34 cellular contexts compared by ENCODE assay signal in genomic region chr6:126140015-126140414, GRCh38.
DNase-seq lines count a peak whose midpoint lies in the region; ATAC-seq, FAIRE-seq and TF ChIP-seq lines count a peak whose summit lies in the region.
"Had no signal": no experiment of that assay in that cellular context is flagged by ENCODE, and none has a peak within 500 bp of the region (broad histone marks: within the 10 kb centered on the region; RNA-seq: fewer than 3 reads in every experiment).

No MANE protein-coding gene starts in this region.

- in situ Hi-C loops in GM23248 (cut with MboI), result no loop called here
- in situ Hi-C loops in K562 (cut with MboI), result no loop called here

- POLR2A ChIA-PET in K562 (lab: Yijun Ruan, JAX), result no interaction called here

- intact Hi-C loops in K562 (cut with micrococcal nuclease) (no loop called here), pancreas (cut with DNase I) (no loop called here)

- H2AFZ ChIP-seq in GM23248 (no peak overlapping the region), K562 (ENCODE audit: low read depth, low read length) (no peak overlapping the region)

- peaks cover 9% of the 10 kb centered on the region in 2 donors for H3K9me3 Mint-ChIP-seq in stimulated activated naive CD8-positive, alpha-beta T cell treated with anti-CD3 and anti-CD28 coated beads, Interleukin-15, amount 100 ng/mL, for 72 hours

- H3K9me2 ChIP-seq in GM23248 (ENCODE audit: insufficient read depth), result no peaks in the 10 kb centered on the region

- DNase-seq in GM23248 (peak; percentile 6), K562 (ENCODE audit: extremely low read depth in 1 of 4, low spot score in 3 of 4) (no peak), pancreas (no peak), D341Med (ENCODE audit: low spot score) (no peak)
- DNase-seq in stimulated activated naive CD8-positive, alpha-beta T cell treated with anti-CD3 and anti-CD28 coated beads, Interleukin-15, amount 100 ng/mL, for 72 hours, result no peak
- DNase-seq: 8988T; ACHN; AML-193; BE2C; C1 segment of cervical spinal cord; Caco-2; Calu3; CD4-positive, alpha-beta memory T cell; CD4-positive, alpha-beta T cell; CD4-positive, CD25-positive, alpha-beta regulatory T cell; CD8-positive, alpha-beta memory T cell; CD8-positive, alpha-beta T cell; COR-L47; DMS 273 treated with DMSO at 0.1 percent for 48 hours; DMS153; DMS53; DMS79; DMS79 treated with DMSO at 0.1 percent for 48 hours; DND-41; EL had no signal

- H3K27me3 ChIP-seq in GM23248 (replicated peaks; ENCODE audit: insufficient read depth), result no peaks in the 10 kb centered on the region
- H3K27me3 ChIP-seq in K562 (ENCODE audit: control insufficient read depth in 2 of 2, insufficient read depth in 2 of 2, low read length in 2 of 2), result no peaks in the 10 kb centered on the region
- no peaks in the 10 kb centered on the region for H3K27me3 ChIP-seq in pancreas
- H3K27me3 ChIP-seq: BE2C; BLaER1; BLaER1 treated with 17β-estradiol and CSF1 and Interleukin-3, amounts not matched to agents 10 nM and 100 nM had no signal

- H3K4me3 ChIP-seq in GM23248, result no peak overlapping the region
- H3K4me3 ChIP-seq in K562, result no peak overlapping the region
- H3K4me3 ChIP-seq in pancreas, result no peak overlapping the region
- H3K4me3 ChIP-seq: A549; BLaER1; BLaER1 treated with 17β-estradiol and CSF1 and Interleukin-3, amounts not matched to agents 10 nM and 100 nM had no signal

- no peak overlapping the region for H3K27ac Mint-ChIP-seq in stimulated activated naive CD8-positive, alpha-beta T cell treated with anti-CD3 and anti-CD28 coated beads, Interleukin-15, amount 100 ng/mL, for 72 hours
- H3K27ac Mint-ChIP-seq: B cell; CD14-positive monocyte; CD4-positive, alpha-beta memory T cell; CD4-positive, alpha-beta T cell; CD4-positive, CD25-positive, alpha-beta regulatory T cell; CD8-positive, alpha-beta memory T cell; CD8-positive, alpha-beta T cell had no signal

- CTCF ChIA-PET in K562 (lab: Yijun Ruan, JAX; ENCODE audit: low intra/inter-chr PET ratio), result no interaction called here

- H3K4me1 ChIP-seq in GM23248 (ENCODE audit: insufficient read depth) (no peaks in the 10 kb centered on the region), K562 (replicated peaks in 1 of 2; ENCODE audit: control insufficient read depth in 2 of 2, insufficient read depth in 2 of 2, low read length in 2 of 2) (no peaks in the 10 kb centered on the region), pancreas (no peaks in the 10 kb centered on the region)
- H3K4me1 ChIP-seq: BE2C, BLaER1, Caco-2 had no signal

- no peak for TF ChIP-seq CTCF in K562 (IDR thresholded peaks at IDR 0.05 in 2 of 3, conservative IDR thresholded peaks at IDR 0.05 in 1 of 3; ENCODE audit: insufficient read depth in 2 of 3, low read depth in 1 of 3, low read length in 3 of 3)
- TF ChIP-seq CTCF in pancreas (IDR thresholded peaks at IDR 0.05), result no peak

- no peak for TF ChIP-seq RAD21 in K562 (CRISPR knock-in tag; conservative IDR thresholded peaks at IDR 0.05 in 1 of 2, IDR thresholded peaks at IDR 0.05 in 1 of 2)

- no peaks in the 10 kb centered on the region for H3K36me3 ChIP-seq in GM23248 (ENCODE audit: low read depth)
- H3K36me3 ChIP-seq in K562 (ENCODE audit: control insufficient read depth, insufficient read depth, low read length), result no peaks in the 10 kb centered on the region
- no peaks in the 10 kb centered on the region for H3K36me3 ChIP-seq in pancreas
- H3K36me3 ChIP-seq: BLaER1; BLaER1 treated with 17β-estradiol and CSF1 and Interleukin-3, amounts not matched to agents 10 nM and 100 nM had no signal

- no peak overlapping the region for H3K4me3 Mint-ChIP-seq in stimulated activated naive CD8-positive, alpha-beta T cell treated with anti-CD3 and anti-CD28 coated beads, Interleukin-15, amount 100 ng/mL, for 72 hours
- H3K4me3 Mint-ChIP-seq: B cell; CD14-positive monocyte; CD4-positive, alpha-beta memory T cell; CD4-positive, alpha-beta T cell; CD4-positive, CD25-positive, alpha-beta regulatory T cell; CD8-positive, alpha-beta memory T cell; CD8-positive, alpha-beta T cell had no signal

- H3K27me3 Mint-ChIP-seq in stimulated activated naive CD8-positive, alpha-beta T cell treated with anti-CD3 and anti-CD28 coated beads, Interleukin-15, amount 100 ng/mL, for 72 hours, result no peaks in the 10 kb centered on the region
- H3K27me3 Mint-ChIP-seq: B cell; CD4-positive, alpha-beta T cell; CD4-positive, CD25-positive, alpha-beta regulatory T cell; CD8-positive, alpha-beta memory T cell had no signal

- H3K9ac ChIP-seq in GM23248, result no peak overlapping the region
- no peak overlapping the region for H3K9ac ChIP-seq in K562 (ENCODE audit: insufficient read depth in 1 of 2, low read depth in 2 of 2, low read length in 2 of 2)
- H3K9ac ChIP-seq: BLaER1; BLaER1 treated with 17β-estradiol and CSF1 and Interleukin-3, amounts not matched to agents 10 nM and 100 nM had no signal

- no peak overlapping the region for H3K4me2 ChIP-seq in GM23248 (ENCODE audit: unreplicated experiment)
- no peak overlapping the region for H3K4me2 ChIP-seq in K562 (ENCODE audit: insufficient read depth, low read length)
- H3K4me2 ChIP-seq: A549; BLaER1; BLaER1 treated with 17β-estradiol and CSF1 and Interleukin-3, amounts not matched to agents 10 nM and 100 nM had no signal

- H3K27ac ChIP-seq in GM23248, result no peak overlapping the region
- no peak overlapping the region for H3K27ac ChIP-seq in K562 (ENCODE audit: extremely low read depth, low read depth, low read length)
- no peak overlapping the region for H3K27ac ChIP-seq in pancreas
- H3K27ac ChIP-seq: 22Rv1; A549; BLaER1; BLaER1 treated with 17β-estradiol and CSF1 and Interleukin-3, amounts not matched to agents 10 nM and 100 nM; C4-2B had no signal

- no peak for ATAC-seq in K562
- ATAC-seq in pancreas, result no peak
- ATAC-seq in stimulated activated naive CD8-positive, alpha-beta T cell treated with anti-CD3 and anti-CD28 coated beads, Interleukin-15, amount 100 ng/mL, for 72 hours, result no peak
- ATAC-seq in HG03097 (IDR thresholded peaks at IDR 0.05; ENCODE audit: low FRiP score, unreplicated experiment), result no peak
- ATAC-seq: A549; CD8-positive, alpha-beta T cell had no signal

- FAIRE-seq in K562 (lab: Jason Lieb, UNC), result no peak
- peak; percentile 54 for FAIRE-seq in pancreas (lab: Jason Lieb, UNC)
- FAIRE-seq: A549, D721Med had no signal

- H4K20me1 ChIP-seq in GM23248 (ENCODE audit: insufficient read depth) (no peaks in the 10 kb centered on the region), K562 (replicated peaks; ENCODE audit: control insufficient read depth, insufficient read depth, low read length) (no peaks in the 10 kb centered on the region)
- H4K20me1 ChIP-seq: BLaER1; BLaER1 treated with 17β-estradiol and CSF1 and Interleukin-3, amounts not matched to agents 10 nM and 100 nM had no signal

- BruUV-seq in K562 (replicated peaks; lab: Mats Ljungman, UMichigan), result no TSS peak

- H3K9me3 ChIP-seq in GM23248 (ENCODE audit: low read depth) (no peaks in the 10 kb centered on the region), K562 (replicated peaks; ENCODE audit: control insufficient read depth, insufficient read depth, low read depth, low read length) (no peaks in the 10 kb centered on the region; the same call in 1 of the 2 replicates), pancreas (peaks cover 0 to 4% (median 0%) of the 10 kb centered on the region in 4 donors)
- H3K9me3 ChIP-seq: BE2C, BLaER1 had no signal

- no peak for TF ChIP-seq EP300 in K562 (IDR thresholded peaks at IDR 0.05; ENCODE audit: low read length)

- no peaks in the 10 kb centered on the region for H3K4me1 Mint-ChIP-seq in stimulated activated naive CD8-positive, alpha-beta T cell treated with anti-CD3 and anti-CD28 coated beads, Interleukin-15, amount 100 ng/mL, for 72 hours
- H3K4me1 Mint-ChIP-seq: B cell; CD14-positive monocyte; CD4-positive, alpha-beta memory T cell; CD4-positive, CD25-positive, alpha-beta regulatory T cell; CD8-positive, alpha-beta memory T cell had no signal

- no peaks in the 10 kb centered on the region for H3F3A ChIP-seq in GM23248 (ENCODE audit: insufficient read depth)

- H3K9me1 ChIP-seq in K562 (ENCODE audit: control insufficient read depth, insufficient read depth, low read length), result no peaks in the 10 kb centered on the region

- no peak for TF ChIP-seq POLR2A in K562 (conservative IDR thresholded peaks at IDR 0.05)

- H3K79me2 ChIP-seq in GM23248 (ENCODE audit: insufficient read depth) (no peaks in the 10 kb centered on the region), K562 (ENCODE audit: control insufficient read depth, insufficient read depth, low read length) (no peaks in the 10 kb centered on the region)

TF ChIP-seq in K562, 482 proteins besides CTCF, POLR2A, EP300 and RAD21:
- TF ChIP-seq HDGF (IDR thresholded peaks at IDR 0.05) (no peak), BRD9 (IDR thresholded peaks at IDR 0.05; ENCODE audit: low read depth, partially characterized antibody) (no peak), MEF2A (IDR thresholded peaks at IDR 0.05; ENCODE audit: control insufficient read depth, low read depth, low read length) (no peak), NBN (IDR thresholded peaks at IDR 0.05; ENCODE audit: low read depth) (no peak), CBX3 (IDR thresholded peaks at IDR 0.05; ENCODE audit: borderline replicate concordance in 1 of 2, low read length in 2 of 2) (0 out of 3 replicates have a peak, but pooled peaks of 1 of the 2 experiments have one; percentile 69), SIN3B (IDR thresholded peaks at IDR 0.05; ENCODE audit: low read depth) (no peak), ZNF324 (CRISPR knock-in tag; IDR thresholded peaks at IDR 0.05) (peak; percentile 88), TAF15 (IDR thresholded peaks at IDR 0.05; ENCODE audit: low read depth, low read length) (no peak), ZNF3 (CRISPR knock-in tag; IDR thresholded peaks at IDR 0.05) (no peak)
